ENCODE assay signal across 1 cellular context in the genomic region with DNA sequence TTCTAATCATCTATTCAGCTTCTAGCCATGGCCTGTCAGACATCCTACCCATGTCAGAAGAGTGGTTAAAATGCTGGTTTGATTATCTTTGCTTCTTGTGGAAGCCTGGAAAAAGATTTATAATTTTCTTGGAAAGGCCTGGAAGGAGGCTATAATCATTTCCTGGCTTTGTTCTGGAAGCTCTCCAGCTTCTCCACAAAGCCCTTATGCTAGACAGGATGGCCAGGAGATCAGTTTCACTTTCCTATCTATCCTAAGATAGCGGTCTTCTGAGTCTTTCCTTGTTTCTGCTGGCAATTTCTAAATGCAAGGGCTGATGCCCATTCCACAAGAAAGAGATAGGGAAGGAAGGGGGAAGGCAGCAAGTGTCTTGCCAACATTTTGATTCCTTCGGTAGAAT.
TF ChIP-seq lines count a peak whose summit lies in the region.

No MANE protein-coding gene starts in this region.

TF ChIP-seq in HepG2, 621 proteins besides CTCF, POLR2A, EP300 and RAD21 (continued from another document):
- TF ChIP-seq, protein P1, sequence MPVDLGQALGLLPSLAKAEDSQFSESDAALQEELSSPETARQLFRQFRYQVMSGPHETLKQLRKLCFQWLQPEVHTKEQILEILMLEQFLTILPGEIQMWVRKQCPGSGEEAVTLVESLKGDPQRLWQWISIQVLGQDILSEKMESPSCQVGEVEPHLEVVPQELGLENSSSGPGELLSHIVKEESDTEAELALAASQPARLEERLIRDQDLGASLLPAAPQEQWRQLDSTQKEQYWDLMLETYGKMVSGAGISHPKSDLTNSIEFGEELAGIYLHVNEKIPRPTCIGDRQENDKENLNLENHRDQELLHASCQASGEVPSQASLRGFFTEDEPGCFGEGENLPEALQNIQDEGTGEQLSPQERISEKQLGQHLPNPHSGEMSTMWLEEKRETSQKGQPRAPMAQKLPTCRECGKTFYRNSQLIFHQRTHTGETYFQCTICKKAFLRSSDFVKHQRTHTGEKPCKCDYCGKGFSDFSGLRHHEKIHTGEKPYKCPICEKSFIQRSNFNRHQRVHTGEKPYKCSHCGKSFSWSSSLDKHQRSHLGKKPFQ (CRISPR knock-in tag; IDR thresholded peaks at IDR 0.05; ENCODE audit: insufficient replicate concordance) = no peak
- TF ChIP-seq ZNF839 (CRISPR knock-in tag; IDR thresholded peaks at IDR 0.05; ENCODE audit: borderline replicate concordance) (no peak), HOXA3 (CRISPR knock-in tag; IDR thresholded peaks at IDR 0.05) (no peak), GZF1 (CRISPR knock-in tag; IDR thresholded peaks at IDR 0.05) (no peak)
